ENCODE assay signal across 1 cellular context in the genomic region with DNA sequence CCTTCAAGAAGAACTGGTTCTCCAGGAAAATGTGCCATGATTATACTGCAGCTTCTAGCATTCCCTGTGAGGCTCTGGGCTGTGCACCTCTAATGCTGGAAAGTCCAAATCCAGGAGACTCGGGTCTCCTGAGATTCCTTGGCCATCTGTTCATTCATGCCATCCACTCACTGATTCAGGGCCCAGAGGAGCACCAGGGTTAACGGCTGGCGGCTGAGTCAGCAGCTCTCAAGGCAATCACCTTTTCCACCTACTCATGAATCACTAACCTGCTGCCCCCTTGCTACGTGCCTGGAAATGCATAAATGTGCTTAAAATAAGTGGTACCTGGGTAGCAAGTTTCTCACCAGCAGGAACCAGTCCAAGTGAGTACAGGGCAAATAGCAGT.
TF ChIP-seq lines count a peak whose summit lies in the region.

No MANE protein-coding gene starts in this region.

TF ChIP-seq in GM23338, 12 proteins besides CTCF, POLR2A, EP300 and RAD21 (continued from another document):
- TF ChIP-seq EZH2phosphoT487 (IDR thresholded peaks at IDR 0.05; ENCODE audit: unreplicated experiment) (no peak), EZH2 (IDR thresholded peaks at IDR 0.05; ENCODE audit: low read depth, unreplicated experiment) (no peak), ZNF114 (CRISPR knock-in tag; IDR thresholded peaks at IDR 0.05) (no peak), POLR2AphosphoS5 (IDR thresholded peaks at IDR 0.05; ENCODE audit: low read depth) (no peak), ZNF331 (CRISPR knock-in tag; IDR thresholded peaks at IDR 0.05; ENCODE audit: low read depth) (no peak), JUNB (IDR thresholded peaks at IDR 0.05; ENCODE audit: unreplicated experiment) (no peak)
- TF ChIP-seq, protein P1, sequence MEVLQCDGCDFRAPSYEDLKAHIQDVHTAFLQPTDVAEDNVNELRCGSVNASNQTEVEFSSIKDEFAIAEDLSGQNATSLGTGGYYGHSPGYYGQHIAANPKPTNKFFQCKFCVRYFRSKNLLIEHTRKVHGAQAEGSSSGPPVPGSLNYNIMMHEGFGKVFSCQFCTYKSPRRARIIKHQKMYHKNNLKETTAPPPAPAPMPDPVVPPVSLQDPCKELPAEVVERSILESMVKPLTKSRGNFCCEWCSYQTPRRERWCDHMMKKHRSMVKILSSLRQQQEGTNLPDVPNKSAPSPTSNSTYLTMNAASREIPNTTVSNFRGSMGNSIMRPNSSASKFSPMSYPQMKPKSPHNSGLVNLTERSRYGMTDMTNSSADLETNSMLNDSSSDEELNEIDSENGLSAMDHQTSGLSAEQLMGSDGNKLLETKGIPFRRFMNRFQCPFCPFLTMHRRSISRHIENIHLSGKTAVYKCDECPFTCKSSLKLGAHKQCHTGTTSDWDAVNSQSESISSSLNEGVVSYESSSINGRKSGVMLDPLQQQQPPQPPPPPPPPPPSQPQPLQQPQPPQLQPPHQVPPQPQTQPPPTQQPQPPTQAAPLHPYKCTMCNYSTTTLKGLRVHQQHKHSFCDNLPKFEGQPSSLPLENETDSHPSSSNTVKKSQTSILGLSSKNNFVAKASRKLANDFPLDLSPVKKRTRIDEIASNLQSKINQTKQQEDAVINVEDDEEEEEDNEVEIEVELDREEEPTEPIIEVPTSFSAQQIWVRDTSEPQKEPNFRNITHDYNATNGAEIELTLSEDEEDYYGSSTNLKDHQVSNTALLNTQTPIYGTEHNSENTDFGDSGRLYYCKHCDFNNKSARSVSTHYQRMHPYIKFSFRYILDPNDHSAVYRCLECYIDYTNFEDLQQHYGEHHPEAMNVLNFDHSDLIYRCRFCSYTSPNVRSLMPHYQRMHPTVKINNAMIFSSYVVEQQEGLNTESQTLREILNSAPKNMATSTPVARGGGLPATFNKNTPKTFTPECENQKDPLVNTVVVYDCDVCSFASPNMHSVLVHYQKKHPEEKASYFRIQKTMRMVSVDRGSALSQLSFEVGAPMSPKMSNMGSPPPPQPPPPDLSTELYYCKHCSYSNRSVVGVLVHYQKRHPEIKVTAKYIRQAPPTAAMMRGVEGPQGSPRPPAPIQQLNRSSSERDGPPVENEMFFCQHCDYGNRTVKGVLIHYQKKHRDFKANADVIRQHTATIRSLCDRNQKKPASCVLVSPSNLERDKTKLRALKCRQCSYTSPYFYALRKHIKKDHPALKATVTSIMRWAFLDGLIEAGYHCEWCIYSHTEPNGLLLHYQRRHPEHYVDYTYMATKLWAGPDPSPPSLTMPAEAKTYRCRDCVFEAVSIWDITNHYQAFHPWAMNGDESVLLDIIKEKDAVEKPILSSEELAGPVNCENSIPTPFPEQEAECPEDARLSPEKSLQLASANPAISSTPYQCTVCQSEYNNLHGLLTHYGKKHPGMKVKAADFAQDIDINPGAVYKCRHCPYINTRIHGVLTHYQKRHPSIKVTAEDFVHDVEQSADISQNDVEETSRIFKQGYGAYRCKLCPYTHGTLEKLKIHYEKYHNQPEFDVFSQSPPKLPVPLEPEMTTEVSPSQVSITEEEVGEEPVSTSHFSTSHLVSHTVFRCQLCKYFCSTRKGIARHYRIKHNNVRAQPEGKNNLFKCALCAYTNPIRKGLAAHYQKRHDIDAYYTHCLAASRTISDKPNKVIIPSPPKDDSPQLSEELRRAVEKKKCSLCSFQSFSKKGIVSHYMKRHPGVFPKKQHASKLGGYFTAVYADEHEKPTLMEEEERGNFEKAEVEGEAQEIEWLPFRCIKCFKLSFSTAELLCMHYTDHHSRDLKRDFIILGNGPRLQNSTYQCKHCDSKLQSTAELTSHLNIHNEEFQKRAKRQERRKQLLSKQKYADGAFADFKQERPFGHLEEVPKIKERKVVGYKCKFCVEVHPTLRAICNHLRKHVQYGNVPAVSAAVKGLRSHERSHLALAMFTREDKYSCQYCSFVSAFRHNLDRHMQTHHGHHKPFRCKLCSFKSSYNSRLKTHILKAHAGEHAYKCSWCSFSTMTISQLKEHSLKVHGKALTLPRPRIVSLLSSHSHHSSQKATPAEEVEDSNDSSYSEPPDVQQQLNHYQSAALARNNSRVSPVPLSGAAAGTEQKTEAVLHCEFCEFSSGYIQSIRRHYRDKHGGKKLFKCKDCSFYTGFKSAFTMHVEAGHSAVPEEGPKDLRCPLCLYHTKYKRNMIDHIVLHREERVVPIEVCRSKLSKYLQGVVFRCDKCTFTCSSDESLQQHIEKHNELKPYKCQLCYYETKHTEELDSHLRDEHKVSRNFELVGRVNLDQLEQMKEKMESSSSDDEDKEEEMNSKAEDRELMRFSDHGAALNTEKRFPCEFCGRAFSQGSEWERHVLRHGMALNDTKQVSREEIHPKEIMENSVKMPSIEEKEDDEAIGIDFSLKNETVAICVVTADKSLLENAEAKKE (CRISPR knock-in tag; IDR thresholded peaks at IDR 0.05): no peak
- TF ChIP-seq, protein P2, sequence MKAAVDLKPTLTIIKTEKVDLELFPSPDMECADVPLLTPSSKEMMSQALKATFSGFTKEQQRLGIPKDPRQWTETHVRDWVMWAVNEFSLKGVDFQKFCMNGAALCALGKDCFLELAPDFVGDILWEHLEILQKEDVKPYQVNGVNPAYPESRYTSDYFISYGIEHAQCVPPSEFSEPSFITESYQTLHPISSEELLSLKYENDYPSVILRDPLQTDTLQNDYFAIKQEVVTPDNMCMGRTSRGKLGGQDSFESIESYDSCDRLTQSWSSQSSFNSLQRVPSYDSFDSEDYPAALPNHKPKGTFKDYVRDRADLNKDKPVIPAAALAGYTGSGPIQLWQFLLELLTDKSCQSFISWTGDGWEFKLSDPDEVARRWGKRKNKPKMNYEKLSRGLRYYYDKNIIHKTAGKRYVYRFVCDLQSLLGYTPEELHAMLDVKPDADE (IDR thresholded peaks at IDR 0.05): no peak
- TF ChIP-seq, protein P3, sequence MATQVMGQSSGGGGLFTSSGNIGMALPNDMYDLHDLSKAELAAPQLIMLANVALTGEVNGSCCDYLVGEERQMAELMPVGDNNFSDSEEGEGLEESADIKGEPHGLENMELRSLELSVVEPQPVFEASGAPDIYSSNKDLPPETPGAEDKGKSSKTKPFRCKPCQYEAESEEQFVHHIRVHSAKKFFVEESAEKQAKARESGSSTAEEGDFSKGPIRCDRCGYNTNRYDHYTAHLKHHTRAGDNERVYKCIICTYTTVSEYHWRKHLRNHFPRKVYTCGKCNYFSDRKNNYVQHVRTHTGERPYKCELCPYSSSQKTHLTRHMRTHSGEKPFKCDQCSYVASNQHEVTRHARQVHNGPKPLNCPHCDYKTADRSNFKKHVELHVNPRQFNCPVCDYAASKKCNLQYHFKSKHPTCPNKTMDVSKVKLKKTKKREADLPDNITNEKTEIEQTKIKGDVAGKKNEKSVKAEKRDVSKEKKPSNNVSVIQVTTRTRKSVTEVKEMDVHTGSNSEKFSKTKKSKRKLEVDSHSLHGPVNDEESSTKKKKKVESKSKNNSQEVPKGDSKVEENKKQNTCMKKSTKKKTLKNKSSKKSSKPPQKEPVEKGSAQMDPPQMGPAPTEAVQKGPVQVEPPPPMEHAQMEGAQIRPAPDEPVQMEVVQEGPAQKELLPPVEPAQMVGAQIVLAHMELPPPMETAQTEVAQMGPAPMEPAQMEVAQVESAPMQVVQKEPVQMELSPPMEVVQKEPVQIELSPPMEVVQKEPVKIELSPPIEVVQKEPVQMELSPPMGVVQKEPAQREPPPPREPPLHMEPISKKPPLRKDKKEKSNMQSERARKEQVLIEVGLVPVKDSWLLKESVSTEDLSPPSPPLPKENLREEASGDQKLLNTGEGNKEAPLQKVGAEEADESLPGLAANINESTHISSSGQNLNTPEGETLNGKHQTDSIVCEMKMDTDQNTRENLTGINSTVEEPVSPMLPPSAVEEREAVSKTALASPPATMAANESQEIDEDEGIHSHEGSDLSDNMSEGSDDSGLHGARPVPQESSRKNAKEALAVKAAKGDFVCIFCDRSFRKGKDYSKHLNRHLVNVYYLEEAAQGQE (IDR thresholded peaks at IDR 0.05; ENCODE audit: unreplicated experiment): no peak
